ENCODE assay signal across 23 cellular contexts in genomic region chr1:117585086-117585485, GRCh38.
"Had no signal": no experiment of that assay in that cellular context is flagged by ENCODE, and none has a peak within 500 bp of the region (broad histone marks: within the 10 kb centered on the region; RNA-seq: fewer than 3 reads in every experiment).

No MANE protein-coding gene starts in this region.

- H3K27me3 ChIP-seq: SJSA1 had no signal

- ATAC-seq: HepG2 had no signal

- H3K4me3 ChIP-seq: SJSA1, SK-N-MC had no signal

- H3K27ac ChIP-seq: KMS-11, SJSA1, SK-N-MC had no signal

- FAIRE-seq: HepG2, RCC 7860 had no signal

- DNase-seq: IMR-90, Kasumi-1, MM.1S, NCI-H1092 treated with DMSO at 0.1 percent for 48 hours, NCI-H1436, NCI-H187, NCI-H2029, NCI-H2081 treated with DMSO at 0.1 percent for 48 hours, NCI-H2171, NCI-H226, NCI-H446, NCI-H510A, NCI-H524 treated with DMSO at 0.1 percent for 48 hours, NCI-H69, NCI-H774, Right ventricle myocardium superior, RPMI8226, SIG-M5 had no signal

- H3K9ac ChIP-seq: KMS-11 had no signal

- H3K36me3 ChIP-seq: SJSA1 had no signal

- H3K4me2 ChIP-seq: KMS-11 had no signal

- H3K4me1 ChIP-seq: SJSA1 had no signal

- H3K9me3 ChIP-seq: SJSA1 had no signal
